In genomic region chr9:70352802-70353201, GRCh38 we compare ENCODE assay signal across 10 cellular contexts.
DNase-seq lines count a peak whose midpoint lies in the region; ATAC-seq and TF ChIP-seq lines count a peak whose summit lies in the region.
"Had no signal": no experiment of that assay in that cellular context is flagged by ENCODE, and none has a peak within 500 bp of the region (broad histone marks: within the 10 kb centered on the region; RNA-seq: fewer than 3 reads in every experiment).

No MANE protein-coding gene starts in this region.

- no peak overlapping the region for H3K4me3 Mint-ChIP-seq in activated CD4-positive, alpha-beta T cell treated with anti-CD3 and anti-CD28 coated beads, Interleukin-2, amount 10 ng/mL, durations not matched to agents 7 days and 5 days

- no peak for DNase-seq in activated CD4-positive, alpha-beta T cell treated with anti-CD3 and anti-CD28 coated beads, Interleukin-2, amount 10 ng/mL, durations not matched to agents 7 days and 5 days
- DNase-seq in activated CD4-positive, alpha-beta T cell treated with anti-CD3 and anti-CD28 coated beads, Interleukin-2, amount 50 U/mL, for 1 hour = no peak
- DNase-seq in SW480 (ENCODE audit: low spot score) = peak; percentile 9
- peak; percentile 33 for DNase-seq in globus pallidus (ENCODE audit: low spot score)
- no peak for DNase-seq in tibial nerve (ENCODE audit: low spot score in 2 of 2)
- DNase-seq in NCI-H510A (lab: John Stamatoyannopoulos, UW) = no peak
- DNase-seq: foreskin melanocyte had no signal

- no peak for TF ChIP-seq POLR2A in tibial nerve (IDR thresholded peaks at IDR 0.05)

- CTCF ChIA-PET in activated CD4-positive, alpha-beta T cell treated with anti-CD3 and anti-CD28 coated beads, Interleukin-2, amount 10 ng/mL, durations not matched to agents 7 days and 5 days (lab: Charles Lee) = no interaction called here

- H3K36me3 Mint-ChIP-seq in activated CD4-positive, alpha-beta T cell treated with anti-CD3 and anti-CD28 coated beads, Interleukin-2, amount 10 ng/mL, durations not matched to agents 7 days and 5 days (ENCODE audit: low read depth) = peaks cover 18% of the 10 kb centered on the region

- H3K27ac Mint-ChIP-seq in activated CD4-positive, alpha-beta T cell treated with anti-CD3 and anti-CD28 coated beads, Interleukin-2, amount 10 ng/mL, durations not matched to agents 7 days and 5 days = peak overlapping the region; percentile 23

- H3K4me1 ChIP-seq in tibial nerve = peaks cover 0 to 15% (median 0%) of the 10 kb centered on the region in 4 donors

- no peaks in the 10 kb centered on the region for H3K4me1 Mint-ChIP-seq in activated CD4-positive, alpha-beta T cell treated with anti-CD3 and anti-CD28 coated beads, Interleukin-2, amount 10 ng/mL, durations not matched to agents 7 days and 5 days

- H3K36me3 ChIP-seq in tibial nerve = peaks cover 0 to 36% (median 0%) of the 10 kb centered on the region in 3 donors

- ATAC-seq in HG03442 (IDR thresholded peaks at IDR 0.05; ENCODE audit: unreplicated experiment) (no peak), GM18498 (IDR thresholded peaks at IDR 0.05; ENCODE audit: unreplicated experiment) (no peak)
- ATAC-seq: activated CD4-positive, CD25-positive, alpha-beta regulatory T cell treated with anti-CD3 and anti-CD28 coated beads, Interleukin-2, amount 50 U/mL, for 24 hours had no signal

- H3K4me3 ChIP-seq in tibial nerve = no peak overlapping the region

- peak in 1 of 2 donors; percentile 29 for TF ChIP-seq EP300 in tibial nerve (IDR thresholded peaks at IDR 0.05)

- H3K9me3 ChIP-seq in tibial nerve = no peaks in the 10 kb centered on the region

- peak overlapping the region in 1 of 4 donors; percentile 85 for H3K27ac ChIP-seq in tibial nerve

- H3K27me3 ChIP-seq in tibial nerve = no peaks in the 10 kb centered on the region

- TF ChIP-seq CTCF in tibial nerve (IDR thresholded peaks at IDR 0.05) = peak; percentile 53 to 71 (median 55)

- H3K9me3 Mint-ChIP-seq in activated CD4-positive, alpha-beta T cell treated with anti-CD3 and anti-CD28 coated beads, Interleukin-2, amount 10 ng/mL, durations not matched to agents 7 days and 5 days = no peaks in the 10 kb centered on the region

- H3K27me3 Mint-ChIP-seq in activated CD4-positive, alpha-beta T cell treated with anti-CD3 and anti-CD28 coated beads, Interleukin-2, amount 10 ng/mL, durations not matched to agents 7 days and 5 days = no peaks in the 10 kb centered on the region

- POLR2A ChIA-PET in activated CD4-positive, alpha-beta T cell treated with anti-CD3 and anti-CD28 coated beads, Interleukin-2, amount 10 ng/mL, durations not matched to agents 7 days and 5 days (lab: Charles Lee) = interaction anchor here (1.1 kb wide), 1 partner anchor 250 kb away, joined by 3 read pairs; no protein-coding TSS in a partner anchor

Comparison
In these comparisons a context has a peak if more than half of its experiments do, and no peak if none do; other contexts are left out.
1. DNase-seq: peak in SW480 (single experiment) and globus pallidus (single experiment); none in activated CD4-positive, alpha-beta T cell treated with anti-CD3 and anti-CD28 coated beads, Interleukin-2, amount 10 ng/mL, durations not matched to agents 7 days and 5 days (single experiment), activated CD4-positive, alpha-beta T cell treated with anti-CD3 and anti-CD28 coated beads, Interleukin-2, amount 50 U/mL, for 1 hour (single experiment), tibial nerve (0 of 2) and NCI-H510A (single experiment).